In the genomic region with DNA sequence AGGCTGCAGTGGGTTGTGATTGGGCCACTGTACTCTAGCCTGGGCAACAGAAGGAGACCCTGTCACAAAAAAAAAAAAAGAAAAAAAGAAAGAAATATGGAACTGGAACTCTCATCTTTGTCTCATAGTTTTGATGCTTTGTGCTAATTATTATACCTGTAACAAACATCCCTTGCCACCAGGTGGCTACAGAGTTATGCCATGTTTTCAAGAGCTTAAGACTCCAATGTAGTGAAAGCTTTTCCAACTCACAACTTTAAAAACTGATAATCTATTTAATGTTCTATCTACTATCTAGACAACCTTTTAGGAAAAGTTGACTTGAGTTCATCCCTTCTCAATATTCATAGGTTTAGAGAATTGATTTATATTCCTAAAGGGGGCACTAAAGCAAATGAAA, we compare ENCODE assay signal across 9 cellular contexts. TPM values are rescaled to one million over a fixed set of nuclear protein-coding genes. Genes with fewer than 3 reads are reported as not detected.
DNase-seq lines count a peak whose midpoint lies in the region; ATAC-seq, FAIRE-seq and TF ChIP-seq lines count a peak whose summit lies in the region.
"Had no signal": no experiment of that assay in that cellular context is flagged by ENCODE, and none has a peak within 500 bp of the region (broad histone marks: within the 10 kb centered on the region; RNA-seq: fewer than 3 reads in every experiment).

No MANE protein-coding gene starts in this region.

- H3K4me1 Mint-ChIP-seq in progenitor cell of endocrine pancreas (ENCODE audit: low read depth) = no peaks in the 10 kb centered on the region

- no peaks in the 10 kb centered on the region for H3K27me3 ChIP-seq in H7 (ENCODE audit: control insufficient read depth, insufficient read depth, low read length)
- H3K27me3 ChIP-seq: vagina had no signal

- H3K9me3 Mint-ChIP-seq in progenitor cell of endocrine pancreas (ENCODE audit: low read depth) = no peaks in the 10 kb centered on the region

- FAIRE-seq in colon (lab: Jason Lieb, UNC) = peak; percentile 31
- FAIRE-seq: frontal cortex had no signal

- H3K36me3 ChIP-seq in H7 (replicated peaks; ENCODE audit: control insufficient read depth, insufficient read depth, low read length) = no peaks in the 10 kb centered on the region
- H3K36me3 ChIP-seq: vagina had no signal

- H3K27me3 Mint-ChIP-seq in progenitor cell of endocrine pancreas = no peaks in the 10 kb centered on the region

- H3K4me3 ChIP-seq in GM12875 (ENCODE audit: low read depth, low read length) = no peak overlapping the region
- H3K4me3 ChIP-seq in H7 (ENCODE audit: insufficient read depth, low read depth, low read length) = no peak overlapping the region
- H3K4me3 ChIP-seq: vagina had no signal

- DNase-seq in KG1 (lab: John Stamatoyannopoulos, UW) = peak; percentile 0
- no peak for DNase-seq in progenitor cell of endocrine pancreas (ENCODE audit: low spot score, unreplicated experiment)
- DNase-seq in H7 = no peak
- DNase-seq in NCI-H2196 treated with DMSO at 0.1 percent for 48 hours (lab: John Stamatoyannopoulos, UW; ENCODE audit: unreplicated experiment) = no peak

- no peak overlapping the region for H3K4me3 Mint-ChIP-seq in progenitor cell of endocrine pancreas (ENCODE audit: low read depth)

- no peak overlapping the region for H3K27ac Mint-ChIP-seq in progenitor cell of endocrine pancreas

- no peak for ATAC-seq in HG03039 (IDR thresholded peaks at IDR 0.05; ENCODE audit: unreplicated experiment)

- H3K36me3 Mint-ChIP-seq in progenitor cell of endocrine pancreas (ENCODE audit: insufficient read depth) = no peaks in the 10 kb centered on the region

- TF ChIP-seq CTCF in GM12875 (IDR thresholded peaks at IDR 0.05; ENCODE audit: borderline replicate concordance, insufficient read depth, low read depth, low read length) (0 out of 2 replicates have a peak, but pooled peaks have one; percentile 26), progenitor cell of endocrine pancreas (IDR thresholded peaks at IDR 0.05; ENCODE audit: unreplicated experiment) (peak; percentile 77)

RNA-seq across cellular contexts. Expression of gene HTR2C, which starts 42.4 kb away (rescaled TPM):
- total RNA-seq in progenitor cell of endocrine pancreas = 0.07 and 0.09 TPM in 2 replicates
- total RNA-seq in H7 (2014; rRNA removed; shearing (Covaris generic)) = 3.2 and 4.5 TPM in 2 replicates
